4 cellular contexts compared by ENCODE assay signal in genomic region chr5:55010149-55010548, GRCh38. TPM values are rescaled to one million over a fixed set of nuclear protein-coding genes. Genes with fewer than 3 reads are reported as not detected.
"Had no signal": no experiment of that assay in that cellular context is flagged by ENCODE, and none has a peak within 500 bp of the region (broad histone marks: within the 10 kb centered on the region; RNA-seq: fewer than 3 reads in every experiment).

No MANE protein-coding gene starts in this region.

RNA-seq across cellular contexts. Expression of gene GZMK, which starts 13.9 kb away (rescaled TPM):
- total RNA-seq: LHCN-M2, M059J, MCF 10A, NCI-H460 had no signal

RNA-seq across cellular contexts. Expression of gene ESM1, which starts 24.8 kb away (rescaled TPM):
- total RNA-seq: MCF 10A had no signal
